In genomic region chr1:73310797-73311381, GRCh38 we compare ENCODE assay signal across 18 cellular contexts.
DNase-seq lines count a peak whose midpoint lies in the region; ATAC-seq, FAIRE-seq and TF ChIP-seq lines count a peak whose summit lies in the region.
"Had no signal": no experiment of that assay in that cellular context is flagged by ENCODE, and none has a peak within 500 bp of the region (broad histone marks: within the 10 kb centered on the region; RNA-seq: fewer than 3 reads in every experiment).

No MANE protein-coding gene starts in this region.

- H4K20me1 ChIP-seq in GM23338 (replicated peaks; ENCODE audit: insufficient read depth) (no peaks in the 10 kb centered on the region), H1 (replicated peaks in 1 of 2; ENCODE audit: control insufficient read depth in 1 of 2, insufficient read depth in 2 of 2, low read length in 2 of 2) (no peaks in the 10 kb centered on the region), osteoblast (ENCODE audit: insufficient read depth, low read length) (no peaks in the 10 kb centered on the region)

- H4K5ac ChIP-seq in H1 (ENCODE audit: insufficient read length, low read depth, low read length): no peak overlapping the region

- H3K9me3 ChIP-seq in H1 (ENCODE audit: insufficient read depth in 2 of 2, low read depth in 1 of 2, low read length in 1 of 2) (no peaks in the 10 kb centered on the region), osteoblast (ENCODE audit: low read depth, low read length) (peaks cover 1% of the 10 kb centered on the region), spleen (peaks cover 0 to 4% (median 0%) of the 10 kb centered on the region in 8 donors)
- H3K9me3 ChIP-seq: A549, HAP-1 had no signal

- H3K79me2 ChIP-seq in GM23338 (replicated peaks; ENCODE audit: insufficient read depth) (no peaks in the 10 kb centered on the region), H1 (ENCODE audit: control insufficient read depth in 1 of 2, insufficient read depth in 2 of 2, low read length in 2 of 2) (no peaks in the 10 kb centered on the region), osteoblast (ENCODE audit: insufficient read depth, low read length) (no peaks in the 10 kb centered on the region)

- H3K36me3 Mint-ChIP-seq in GM23338 (ENCODE audit: low read depth): no peaks in the 10 kb centered on the region
- H3K36me3 Mint-ChIP-seq: CD14-positive monocyte; CD8-positive, alpha-beta T cell; IgD-negative memory B cell had no signal

- peak; percentile 45 for FAIRE-seq in H1 (lab: Jason Lieb, UNC)
- FAIRE-seq in GM12892 (lab: Jason Lieb, UNC): no peak
- FAIRE-seq: A549, D721Med, GM18507 had no signal

- no peak overlapping the region for H3K4me3 Mint-ChIP-seq in GM23338
- H3K4me3 Mint-ChIP-seq: CD14-positive monocyte; CD8-positive, alpha-beta T cell; IgD-negative memory B cell had no signal

- no peak overlapping the region for H3K4me3 ChIP-seq in GM23338
- H3K4me3 ChIP-seq in H1 (ENCODE audit: extremely low read depth in 1 of 4, insufficient read depth in 2 of 4, low read depth in 3 of 4, low read length in 4 of 4): no peak overlapping the region
- H3K4me3 ChIP-seq in osteoblast (ENCODE audit: insufficient read depth, low read length): no peak overlapping the region
- no peak overlapping the region for H3K4me3 ChIP-seq in spleen
- H3K4me3 ChIP-seq: A549, GM23248, HAP-1 had no signal

- no peak overlapping the region for H2BK20ac ChIP-seq in H1 (ENCODE audit: low read length)

- H3K9me3 Mint-ChIP-seq in GM23338: no peaks in the 10 kb centered on the region

- H3K23me2 ChIP-seq in H1 (ENCODE audit: low read depth, low read length): no peaks in the 10 kb centered on the region

- H3K9me2 ChIP-seq in GM23338 (ENCODE audit: insufficient read depth): no peaks in the 10 kb centered on the region

- WGBS in H1 (ENCODE audit: extremely low coverage in 1 of 2, insufficient coverage in 1 of 2, insufficient read length in 1 of 2, insufficient replicate concordance in 2 of 2, low coverage in 1 of 2, low lambda C conversion rate in 2 of 2, missing lambda C conversion rate in 1 of 2), 2 experiments: 89% methylated on average over 4 of the region's 4 CpGs; no CpG with 5 or more reads in 1 of the 2 experiments
- WGBS in spleen, 5 donors: 46 to 78% (median 69%) methylated on average over 4 of the region's 4 CpGs

- H3K4me1 Mint-ChIP-seq in GM23338: peaks cover 6% of the 10 kb centered on the region; the same call in 2 of the 3 replicates
- H3K4me1 Mint-ChIP-seq: CD14-positive monocyte, IgD-negative memory B cell had no signal

- peak overlapping the region; percentile 94 for H3K27ac Mint-ChIP-seq in GM23338
- H3K27ac Mint-ChIP-seq: CD14-positive monocyte; CD8-positive, alpha-beta T cell; IgD-negative memory B cell had no signal

- CTCF ChIA-PET in H1 (lab: Charles Lee; ENCODE audit: partially characterized antibody): no interaction called here

- no peak overlapping the region for H3K4ac ChIP-seq in H1 (replicated peaks; ENCODE audit: insufficient read length, low read depth, low read length)

- TF ChIP-seq CTCF in GM23338 (conservative IDR thresholded peaks at IDR 0.05; ENCODE audit: low read depth in 2 of 2) (no peak), H1 (IDR thresholded peaks at IDR 0.05; ENCODE audit: control extremely low read depth in 1 of 3, insufficient read depth in 1 of 3, low read depth in 1 of 3, low read length in 3 of 3) (no peak), osteoblast (IDR thresholded peaks at IDR 0.05; ENCODE audit: extremely low read depth, low read depth, low read length) (no peak), spleen (IDR thresholded peaks at IDR 0.05 in 8 of 11, conservative IDR thresholded peaks at IDR 0.05 in 3 of 11) (no peak)

- H2AFZ ChIP-seq in GM23338 (peak overlapping the region; percentile 83), H1 (ENCODE audit: low read length) (peak overlapping the region; percentile 96), osteoblast (ENCODE audit: low read length) (no peak overlapping the region)
- H2AFZ ChIP-seq: GM23248 had no signal

- H3K14ac ChIP-seq in H1 (ENCODE audit: insufficient read length): no peak overlapping the region

- H3K4me1 ChIP-seq in GM23338 (ENCODE audit: insufficient read depth): peaks cover 11% of the 10 kb centered on the region
- peaks cover 0 to 4% (median 0%) of the 10 kb centered on the region in 4 experiments; a peak in 1 of 7 replicates for H3K4me1 ChIP-seq in H1 (replicated peaks in 1 of 4; ENCODE audit: control insufficient read depth in 3 of 4, insufficient read depth in 4 of 4, low read length in 3 of 4)
- no peaks in the 10 kb centered on the region for H3K4me1 ChIP-seq in osteoblast (ENCODE audit: insufficient read depth, low read length)
- no peaks in the 10 kb centered on the region for H3K4me1 ChIP-seq in spleen
- H3K4me1 ChIP-seq: A549, HAP-1 had no signal

- H3K4me2 ChIP-seq in GM23338 (no peak overlapping the region), H1 (ENCODE audit: insufficient read depth in 1 of 2, low read depth in 2 of 2, low read length in 2 of 2) (no peak overlapping the region), osteoblast (ENCODE audit: insufficient read depth, low read length) (no peak overlapping the region)
- H3K4me2 ChIP-seq: A549 had no signal

- no peak overlapping the region for H2BK12ac ChIP-seq in H1 (ENCODE audit: low read depth, low read length)

- no peaks in the 10 kb centered on the region for H3K27me3 Mint-ChIP-seq in GM23338 (ENCODE audit: insufficient read depth, low read depth, poor library complexity)
- H3K27me3 Mint-ChIP-seq: IgD-negative memory B cell had no signal

- H4K8ac ChIP-seq in H1 (ENCODE audit: extremely low read depth, insufficient read depth, low read length): peak overlapping the region; percentile 35; the same call in 1 of the 2 replicates

- H2BK5ac ChIP-seq in H1 (ENCODE audit: low read depth, low read length): no peak overlapping the region

- no peak overlapping the region for H2AK5ac ChIP-seq in H1 (ENCODE audit: low read depth, low read length)

- no peak overlapping the region for H3K9ac ChIP-seq in H1 (replicated peaks in 1 of 4; ENCODE audit: extremely low read depth in 1 of 4, low read depth in 3 of 4, low read length in 3 of 4)
- H3K9ac ChIP-seq: GM23248 had no signal

- no peaks in the 10 kb centered on the region for H3K27me3 ChIP-seq in GM23338 (ENCODE audit: insufficient read depth)
- H3K27me3 ChIP-seq in H1 (replicated peaks in 1 of 4; ENCODE audit: control insufficient read depth in 3 of 4, extremely low read depth in 1 of 4, insufficient read depth in 3 of 4, low read length in 3 of 4): no peaks in the 10 kb centered on the region
- H3K27me3 ChIP-seq in osteoblast (ENCODE audit: insufficient read depth, low read length): no peaks in the 10 kb centered on the region
- no peaks in the 10 kb centered on the region for H3K27me3 ChIP-seq in spleen (replicated peaks in 1 of 7)

- peak; percentile 67 for ATAC-seq in GM23338
- ATAC-seq: A549; CD8-positive, alpha-beta T cell had no signal

- no peak for TF ChIP-seq RAD21 in H1 (IDR thresholded peaks at IDR 0.05 in 1 of 2, conservative IDR thresholded peaks at IDR 0.05 in 1 of 2; ENCODE audit: low read depth in 2 of 2, low read length in 2 of 2)

- H2BK120ac ChIP-seq in H1 (replicated peaks; ENCODE audit: low read depth, low read length): no peak overlapping the region

- DNase-seq in ELF-1 (ENCODE audit: low read depth, low spot score) (peak; percentile 12), GM23338 (ENCODE audit: low spot score) (peak; percentile 15), H1 (ENCODE audit: low read depth in 1 of 2, low spot score in 2 of 2) (no peak), islet precursor cell (peak; percentile 85), osteoblast (ENCODE audit: insufficient read length, low spot score, missing footprints) (no peak), spleen (no peak), GM12892 (ENCODE audit: insufficient read length) (no peak)
- DNase-seq in stimulated activated CD4-positive, alpha-beta T cell treated with anti-CD3 and anti-CD28 coated beads, Interleukin-4, amount 100 ng/mL, for 1 hour: no peak
- DNase-seq: CD8-positive, alpha-beta T cell; COR-L47; DMS53; GM23248 had no signal

- H3K27ac ChIP-seq in GM23338 (ENCODE audit: low read depth): no peak overlapping the region
- H3K27ac ChIP-seq in H1 (ENCODE audit: low read depth, low read length): no peak overlapping the region
- H3K27ac ChIP-seq in osteoblast (ENCODE audit: low read depth, low read length): no peak overlapping the region
- H3K27ac ChIP-seq in spleen: no peak overlapping the region
- H3K27ac ChIP-seq: A549, GM23248 had no signal

- H3K36me3 ChIP-seq in GM23338 (ENCODE audit: insufficient read depth) (no peaks in the 10 kb centered on the region), H1 (ENCODE audit: control insufficient read depth in 2 of 4, insufficient read depth in 4 of 4, low read length in 3 of 4) (no peaks in the 10 kb centered on the region), osteoblast (ENCODE audit: insufficient read depth, low read length) (no peaks in the 10 kb centered on the region), spleen (no peaks in the 10 kb centered on the region)
- H3K36me3 ChIP-seq: HAP-1 had no signal

- intact Hi-C loops in spleen (cut with DNase I; ENCODE audit: low total_unique reads): no loop called here

- TF ChIP-seq POLR2A in H1 (IDR thresholded peaks at IDR 0.05; ENCODE audit: control extremely low read depth in 1 of 2, low read depth in 2 of 2, low read length in 2 of 2): no peak
- TF ChIP-seq POLR2A in spleen (IDR thresholded peaks at IDR 0.05): no peak
- no peak for TF ChIP-seq POLR2A in GM12892 (IDR thresholded peaks at IDR 0.05; ENCODE audit: low read depth, low read length)

- POLR2A ChIA-PET in H1 (lab: Charles Lee; ENCODE audit: partially characterized antibody): no interaction called here

- H4K91ac ChIP-seq in H1 (replicated peaks; ENCODE audit: insufficient read length, low read length): no peak overlapping the region

- no peak overlapping the region for H3K18ac ChIP-seq in H1 (ENCODE audit: extremely low read depth, low read length)

- no peaks in the 10 kb centered on the region for H3F3A ChIP-seq in GM23338 (replicated peaks; ENCODE audit: low read depth)

- H3K56ac ChIP-seq in H1 (replicated peaks; ENCODE audit: insufficient read length, low read depth, low read length): no peak overlapping the region

- H3K79me1 ChIP-seq in H1 (ENCODE audit: low read depth, low read length): no peaks in the 10 kb centered on the region

- no peak for TF ChIP-seq EP300 in H1 (IDR thresholded peaks at IDR 0.05; ENCODE audit: borderline replicate concordance in 1 of 2, low read depth in 2 of 2, low read length in 2 of 2)

- H3K23ac ChIP-seq in H1 (ENCODE audit: insufficient read length): no peak overlapping the region

- no peak overlapping the region for H2BK15ac ChIP-seq in H1 (ENCODE audit: low read length)

TF ChIP-seq in GM23338, 12 proteins besides CTCF, POLR2A, EP300 and RAD21 (continues in another document):
- TF ChIP-seq STAT1 (IDR thresholded peaks at IDR 0.05; ENCODE audit: unreplicated experiment) (no peak), ZNF114 (CRISPR knock-in tag; IDR thresholded peaks at IDR 0.05) (no peak), POLR2AphosphoS5 (IDR thresholded peaks at IDR 0.05; ENCODE audit: low read depth) (no peak), NANOG (IDR thresholded peaks at IDR 0.05; ENCODE audit: borderline replicate concordance) (no peak)

TF ChIP-seq in H1, 55 proteins besides CTCF, POLR2A, EP300 and RAD21 (continues in another document):
- no peak for TF ChIP-seq FOSL1 (IDR thresholded peaks at IDR 0.05; ENCODE audit: insufficient read depth, low read depth, low read length)
- no peak for TF ChIP-seq EGR1 (IDR thresholded peaks at IDR 0.05; ENCODE audit: borderline replicate concordance, low read depth, low read length)
- no peak for TF ChIP-seq JUND (IDR thresholded peaks at IDR 0.05; ENCODE audit: low read length)

Comparison
In these comparisons a context has a peak if more than half of its experiments do, and no peak if none do; other contexts are left out.
1. DNase-seq: peak in ELF-1 (single experiment), GM23338 (single experiment) and islet precursor cell (single experiment); none in H1 (0 of 2), osteoblast (single experiment), stimulated activated CD4-positive, alpha-beta T cell treated with anti-CD3 and anti-CD28 coated beads, Interleukin-4, amount 100 ng/mL, for 1 hour (single experiment), spleen (single experiment) and GM12892 (single experiment).